Comparison of ENCODE assay signal across 7 cellular contexts in the genomic region with DNA sequence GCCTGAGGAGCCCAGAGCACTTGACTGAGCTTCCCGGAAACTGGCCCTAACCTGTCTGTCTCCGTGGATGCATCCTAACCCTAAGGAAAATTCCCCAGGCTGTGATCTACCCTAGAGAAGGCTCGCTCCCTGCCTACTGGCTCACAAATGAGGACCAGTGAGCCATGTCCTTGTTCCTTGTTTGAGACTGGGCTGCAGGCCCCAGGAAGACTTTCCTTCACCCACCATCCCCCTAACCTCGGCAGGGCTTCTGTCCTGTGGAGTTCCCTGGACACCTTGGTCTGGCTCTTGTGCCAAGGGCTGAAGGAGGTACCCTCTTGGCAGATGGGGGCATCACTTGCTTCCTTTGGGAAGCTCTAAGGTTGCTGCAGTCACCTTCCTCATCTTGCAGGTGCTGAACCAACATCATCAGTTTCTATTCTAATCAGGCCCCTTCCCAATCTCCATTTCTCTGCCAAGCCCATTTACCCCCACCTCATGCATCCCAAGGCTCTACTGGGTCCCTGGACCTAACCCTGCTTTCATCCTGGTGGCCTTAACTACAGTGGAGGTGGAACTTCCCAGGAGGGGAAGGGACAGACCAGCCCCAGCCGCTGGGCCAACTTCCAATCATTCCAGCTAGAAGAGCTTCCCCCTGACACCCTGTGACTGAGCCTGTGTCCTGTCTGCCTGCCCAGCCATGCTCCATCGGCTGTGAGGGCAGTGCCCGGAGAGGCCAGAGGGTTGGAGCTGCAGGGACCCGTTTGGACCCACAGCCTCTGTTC. TPM values are rescaled to one million over a fixed set of nuclear protein-coding genes. Genes with fewer than 3 reads are reported as not detected.
DNase-seq lines count a peak whose midpoint lies in the region; ATAC-seq, FAIRE-seq and TF ChIP-seq lines count a peak whose summit lies in the region.

No MANE protein-coding gene starts in this region.

- H3K9me3 ChIP-seq in HUES6 (ENCODE audit: control insufficient read depth, insufficient read depth, low read depth, low read length) (no peaks in the 10 kb centered on the region), K562 (replicated peaks; ENCODE audit: control insufficient read depth, insufficient read depth, low read depth, low read length) (no peaks in the 10 kb centered on the region), suprapubic skin (no peaks in the 10 kb centered on the region)

- ATAC-seq in K562 = no peak

- POLR2A ChIA-PET in K562 (lab: Yijun Ruan, JAX) = interaction anchor here (0.6 to 2.6 kb wide), 19 partner anchors 8 to 723 kb away, joined by 3 to 19 read pairs (median 4); a partner anchor contains a TSS

- peak overlapping the region; percentile 78 for H3K4me3 ChIP-seq in HUES6 (ENCODE audit: low read depth, low read length)
- H3K4me3 ChIP-seq in K562 = peak overlapping the region; percentile 66
- peak overlapping the region; percentile 63 for H3K4me3 ChIP-seq in suprapubic skin

- H4K20me1 ChIP-seq in K562 (replicated peaks; ENCODE audit: control insufficient read depth, insufficient read depth, low read length) = peaks cover 5% of the 10 kb centered on the region; the same call in 1 of the 2 replicates

- CTCF ChIA-PET in K562 (lab: Yijun Ruan, JAX; ENCODE audit: low intra/inter-chr PET ratio) = no interaction called here

- H3K9ac ChIP-seq in HUES6 (ENCODE audit: low read length) (peak overlapping the region; percentile 94), K562 (ENCODE audit: insufficient read depth in 1 of 2, low read depth in 2 of 2, low read length in 2 of 2) (peak overlapping the region; percentile 97 to 98)

- H3K79me2 ChIP-seq in K562 (ENCODE audit: control insufficient read depth, insufficient read depth, low read length) = peaks cover 33% of the 10 kb centered on the region

- peak overlapping the region; percentile 95 for H3K4me2 ChIP-seq in K562 (ENCODE audit: insufficient read depth, low read length)

- no peak overlapping the region for H2AFZ ChIP-seq in K562 (ENCODE audit: low read depth, low read length)

- H3K27me3 ChIP-seq in HUES6 (ENCODE audit: control insufficient read depth, insufficient read depth, low read length) (no peaks in the 10 kb centered on the region), K562 (ENCODE audit: control insufficient read depth in 2 of 2, insufficient read depth in 2 of 2, low read length in 2 of 2) (no peaks in the 10 kb centered on the region), layer of hippocampus (ENCODE audit: control insufficient read depth, insufficient read depth, low read length) (no peaks in the 10 kb centered on the region), suprapubic skin (no peaks in the 10 kb centered on the region)

- TF ChIP-seq POLR2A in K562 (conservative IDR thresholded peaks at IDR 0.05) (no peak), suprapubic skin (IDR thresholded peaks at IDR 0.05) (no peak)

- intact Hi-C loops in K562 (cut with micrococcal nuclease) = loop anchor here (5.0 to 10.0 kb wide), 2 partner anchors 60 to 148 kb away; a partner anchor contains a TSS

- peaks cover 14% of the 10 kb centered on the region for H3K4me1 ChIP-seq in HUES6 (ENCODE audit: control insufficient read depth, insufficient read depth, low read length)
- peaks cover 27 to 49% of the 10 kb centered on the region in 2 experiments for H3K4me1 ChIP-seq in K562 (replicated peaks in 1 of 2; ENCODE audit: control insufficient read depth in 2 of 2, insufficient read depth in 2 of 2, low read length in 2 of 2)
- H3K4me1 ChIP-seq in suprapubic skin = peaks cover 30% of the 10 kb centered on the region

- H3K36me3 ChIP-seq in HUES6 (ENCODE audit: control insufficient read depth, insufficient read depth, low read length) (peaks cover 50% of the 10 kb centered on the region), K562 (ENCODE audit: control insufficient read depth, insufficient read depth, low read length) (peaks cover 57% of the 10 kb centered on the region; the same call in 2 of the 3 replicates), suprapubic skin (peaks cover 50% of the 10 kb centered on the region)

- TF ChIP-seq RAD21 in K562 (CRISPR knock-in tag; conservative IDR thresholded peaks at IDR 0.05 in 1 of 2, IDR thresholded peaks at IDR 0.05 in 1 of 2) = no peak

- in situ Hi-C loops in K562 (cut with MboI) = no loop called here

- TF ChIP-seq CTCF in K562 (IDR thresholded peaks at IDR 0.05 in 2 of 3, conservative IDR thresholded peaks at IDR 0.05 in 1 of 3; ENCODE audit: insufficient read depth in 2 of 3, low read depth in 1 of 3, low read length in 3 of 3) = no peak
- no peak for TF ChIP-seq CTCF in suprapubic skin (IDR thresholded peaks at IDR 0.05)

- TF ChIP-seq EP300 in K562 (IDR thresholded peaks at IDR 0.05; ENCODE audit: low read length) = no peak
- TF ChIP-seq EP300 in suprapubic skin (IDR thresholded peaks at IDR 0.05) = no peak

- H3K27ac ChIP-seq in HUES6 (ENCODE audit: low read depth, low read length) (no peak overlapping the region), K562 (ENCODE audit: extremely low read depth, low read depth, low read length) (peak overlapping the region; percentile 94; the same call in 1 of the 3 replicates), layer of hippocampus (ENCODE audit: low read depth, low read length) (peak overlapping the region; percentile 78), suprapubic skin (peak overlapping the region; percentile 53)

- BruUV-seq in K562 (replicated peaks; lab: Mats Ljungman, UMichigan) = no TSS peak

- no peak for FAIRE-seq in K562 (lab: Jason Lieb, UNC)

- no peaks in the 10 kb centered on the region for H3K9me1 ChIP-seq in K562 (ENCODE audit: control insufficient read depth, insufficient read depth, low read length)

- WGBS in K562 (ENCODE audit: insufficient coverage, low coverage, missing lambda C conversion rate) = 56% methylated on average over 7 of the region's 8 CpGs
- 25% methylated on average over 5 of the region's 8 CpGs for WGBS in suprapubic skin

- DNase-seq in K562 (ENCODE audit: extremely low read depth in 1 of 4, low spot score in 3 of 4) (no peak), suprapubic skin (ENCODE audit: low spot score in 2 of 2) (no peak), NCI-H510A (lab: John Stamatoyannopoulos, UW) (no peak), anterior cingulate cortex (lab: John Stamatoyannopoulos, UW) (no peak)
- DNase-seq in activated CD8-positive, alpha-beta memory T cell treated with anti-CD3 and anti-CD28 coated beads, Interleukin-2, amount 50 U/mL, for 48 hours = no peak

RNA-seq across cellular contexts. Expression of a gene that starts 12.4 kb away (rescaled TPM):
- 149 and 268 TPM in 2 replicates for total RNA-seq in K562 (2011; cell fraction: chromatin; rRNA removed; ENCODE audit: low replicate concordance)
- total RNA-seq in K562 (2011; cell fraction: nucleolus; rRNA removed) = 112 and 115 TPM in 2 replicates
- 105 and 116 TPM in 2 replicates for total RNA-seq in K562 (2011; cell fraction: nucleoplasm; rRNA removed)
- total RNA-seq in K562 (2014; rRNA removed) = 81.9 and 95.6 TPM in 2 replicates
- 73.7 and 81.5 TPM in 2 replicates for total RNA-seq in K562 (2014; rRNA removed; fragmentation: Illumina TruSeq; extraction: Trizol)
- 76.4 and 82.9 TPM in 2 replicates for total RNA-seq in K562 (2015; rRNA removed; fragmentation: Illumina TruSeq; extraction: Trizol)
- total RNA-seq in K562 (2021) = 124 and 129 TPM in 2 replicates
- polyA plus RNA-seq in K562 (2011; rRNA removed) = 91.7 and 97.8 TPM in 2 replicates
- polyA plus RNA-seq in K562 (2011; cell fraction: cytosol; rRNA removed) = 60.8 and 77.4 TPM in 2 replicates
- polyA plus RNA-seq in K562 (2011; cell fraction: nucleus; rRNA removed) = 137 and 170 TPM in 2 replicates
- polyA plus RNA-seq in K562 (2012) = 78.5 and 80.4 TPM in 2 replicates
- 107 and 115 TPM in 2 replicates for polyA plus RNA-seq in K562 (2014; fragmentation: Illumina TruSeq; extraction: Trizol)
- 1 to 10 TPM; 6.2 to 9.1 TPM for polyA plus RNA-seq in K562 (2014; fragmentation: Nextera tagmentation; extraction: Ambion mirVana)
- polyA plus RNA-seq in K562 (2014; rRNA removed) = 68.2 and 75.6 TPM in 2 replicates
- polyA minus RNA-seq in K562 (2011; rRNA and poly(A)+ RNA removed) = 89.9 and 91.7 TPM in 2 replicates
- 61.7 and 77.1 TPM in 2 replicates for polyA minus RNA-seq in K562 (2011; cell fraction: cytosol; rRNA and poly(A)+ RNA removed)
- polyA minus RNA-seq in K562 (2011; cell fraction: nucleus; rRNA and poly(A)+ RNA removed) = 39.2 and 51.2 TPM in 2 replicates
- 10 to 100 TPM; 65.6 to 89.7 (median 76.5) TPM for total RNA-seq in suprapubic skin

RNA-seq across cellular contexts. Expression of a gene that starts 12.5 kb away (rescaled TPM):
- 6.8 and 16.5 TPM in 2 replicates for total RNA-seq in K562 (2011; cell fraction: chromatin; rRNA removed; ENCODE audit: low replicate concordance)
- total RNA-seq in K562 (2011; cell fraction: nucleolus; rRNA removed) = 8.6 and 11.3 TPM in 2 replicates
- 6.7 and 7.3 TPM in 2 replicates for total RNA-seq in K562 (2011; cell fraction: nucleoplasm; rRNA removed)
- total RNA-seq in K562 (2014; rRNA removed) (13.8 and 14.9 TPM in 2 replicates), K562 (2014; rRNA removed; fragmentation: Illumina TruSeq; extraction: Trizol) (6.7 and 7.3 TPM in 2 replicates), K562 (2015; rRNA removed; fragmentation: Illumina TruSeq; extraction: Trizol) (9.2 and 10.0 TPM in 2 replicates), K562 (2021) (16.5 and 18.8 TPM in 2 replicates), suprapubic skin (10 to 100 TPM; 11.5 to 22.9 (median 16.1) TPM)
- polyA plus RNA-seq in K562 (2011; rRNA removed) (2.6 and 4.4 TPM in 2 replicates), K562 (2014; fragmentation: Illumina TruSeq; extraction: Trizol) (11.6 and 12.4 TPM in 2 replicates), K562 (2014; fragmentation: Nextera tagmentation; extraction: Ambion mirVana) (under 1 TPM; 0.44 to 0.66 TPM), K562 (2014; rRNA removed) (6.1 and 7.4 TPM in 2 replicates)
- polyA plus RNA-seq in K562 (2011; cell fraction: cytosol; rRNA removed) = 4.0 and 5.6 TPM in 2 replicates
- 7.1 and 10.9 TPM in 2 replicates for polyA plus RNA-seq in K562 (2011; cell fraction: nucleus; rRNA removed)
- 12.0 and 13.0 TPM in 2 replicates for polyA plus RNA-seq in K562 (2012)
- polyA minus RNA-seq in K562 (2011; rRNA and poly(A)+ RNA removed) = 4.2 and 5.3 TPM in 2 replicates
- polyA minus RNA-seq in K562 (2011; cell fraction: cytosol; rRNA and poly(A)+ RNA removed) = 9.2 and 9.8 TPM in 2 replicates
- polyA minus RNA-seq in K562 (2011; cell fraction: nucleus; rRNA and poly(A)+ RNA removed) = 8.3 and 11.2 TPM in 2 replicates

RNA-seq across cellular contexts. Expression of a gene that starts 12.7 kb away (rescaled TPM):
- 23.0 and 52.3 TPM in 2 replicates for total RNA-seq in K562 (2011; cell fraction: chromatin; rRNA removed; ENCODE audit: low replicate concordance)
- total RNA-seq in K562 (2011; cell fraction: nucleolus; rRNA removed) = 44.0 and 46.5 TPM in 2 replicates
- total RNA-seq in K562 (2011; cell fraction: nucleoplasm; rRNA removed) = 24.7 and 39.0 TPM in 2 replicates
- total RNA-seq in K562 (2014; rRNA removed) = 16.1 and 18.5 TPM in 2 replicates
- total RNA-seq in K562 (2014; rRNA removed; fragmentation: Illumina TruSeq; extraction: Trizol) = 4.2 and 6.1 TPM in 2 replicates
- total RNA-seq in K562 (2015; rRNA removed; fragmentation: Illumina TruSeq; extraction: Trizol) = 7.0 and 7.4 TPM in 2 replicates
- total RNA-seq in K562 (2021) = 18.4 and 20.0 TPM in 2 replicates
- polyA plus RNA-seq in K562 (2011; rRNA removed) = 13.5 and 16.3 TPM in 2 replicates
- polyA plus RNA-seq in K562 (2011; cell fraction: cytosol; rRNA removed) = 10.6 and 19.6 TPM in 2 replicates
- polyA plus RNA-seq in K562 (2011; cell fraction: nucleus; rRNA removed) = 107 and 225 TPM in 2 replicates
- polyA plus RNA-seq in K562 (2012) = 14.9 and 20.9 TPM in 2 replicates
- polyA plus RNA-seq in K562 (2014; fragmentation: Illumina TruSeq; extraction: Trizol) = 9.0 and 9.6 TPM in 2 replicates
- 1 to 10 TPM; 5.5 to 6.2 TPM for polyA plus RNA-seq in K562 (2014; fragmentation: Nextera tagmentation; extraction: Ambion mirVana)
- 33.7 and 38.2 TPM in 2 replicates for polyA plus RNA-seq in K562 (2014; rRNA removed)
- 1.2 and 2.5 TPM in 2 replicates for polyA minus RNA-seq in K562 (2011; rRNA and poly(A)+ RNA removed)
- polyA minus RNA-seq in K562 (2011; cell fraction: cytosol; rRNA and poly(A)+ RNA removed) = 3.8 and 4.2 TPM in 2 replicates
- polyA minus RNA-seq in K562 (2011; cell fraction: nucleus; rRNA and poly(A)+ RNA removed) = 16.9 and 21.3 TPM in 2 replicates
- 1 to 10 TPM; 3.8 to 6.7 (median 5.0) TPM for total RNA-seq in suprapubic skin

RNA-seq across cellular contexts. Expression of a gene that starts 26.3 kb away (rescaled TPM):
- 128 and 290 TPM in 2 replicates for total RNA-seq in K562 (2011; cell fraction: chromatin; rRNA removed; ENCODE audit: low replicate concordance)
- 161 and 163 TPM in 2 replicates for total RNA-seq in K562 (2011; cell fraction: nucleolus; rRNA removed)
- total RNA-seq in K562 (2011; cell fraction: nucleoplasm; rRNA removed) = 157 and 194 TPM in 2 replicates
- total RNA-seq in K562 (2014; rRNA removed) (30.7 and 45.9 TPM in 2 replicates), K562 (2014; rRNA removed; fragmentation: Illumina TruSeq; extraction: Trizol) (18.3 and 21.2 TPM in 2 replicates), K562 (2015; rRNA removed; fragmentation: Illumina TruSeq; extraction: Trizol) (23.9 and 25.2 TPM in 2 replicates), K562 (2021) (39.7 and 40.7 TPM in 2 replicates), suprapubic skin (10 to 100 TPM; 24.8 to 54.9 (median 36.1) TPM)
- polyA plus RNA-seq in K562 (2011; rRNA removed) (44.1 and 54.4 TPM in 2 replicates), K562 (2014; fragmentation: Illumina TruSeq; extraction: Trizol) (39.2 and 41.0 TPM in 2 replicates), K562 (2014; fragmentation: Nextera tagmentation; extraction: Ambion mirVana) (10 to 100 TPM in 1 of 2 experiments, 1 to 10 TPM in 1; 5.8 to 14.1 TPM), K562 (2014; rRNA removed) (50.4 and 54.2 TPM in 2 replicates)
- polyA plus RNA-seq in K562 (2011; cell fraction: cytosol; rRNA removed) = 44.6 and 56.8 TPM in 2 replicates
- polyA plus RNA-seq in K562 (2011; cell fraction: nucleus; rRNA removed) = 182 and 233 TPM in 2 replicates
- 30.6 and 41.6 TPM in 2 replicates for polyA plus RNA-seq in K562 (2012)
- polyA minus RNA-seq in K562 (2011; rRNA and poly(A)+ RNA removed) = 19.6 and 26.2 TPM in 2 replicates
- polyA minus RNA-seq in K562 (2011; cell fraction: cytosol; rRNA and poly(A)+ RNA removed) = 14.9 and 17.4 TPM in 2 replicates
- polyA minus RNA-seq in K562 (2011; cell fraction: nucleus; rRNA and poly(A)+ RNA removed) = 36.2 and 39.6 TPM in 2 replicates
